Comparison of ENCODE assay signal across 20 cellular contexts in the genomic region with DNA sequence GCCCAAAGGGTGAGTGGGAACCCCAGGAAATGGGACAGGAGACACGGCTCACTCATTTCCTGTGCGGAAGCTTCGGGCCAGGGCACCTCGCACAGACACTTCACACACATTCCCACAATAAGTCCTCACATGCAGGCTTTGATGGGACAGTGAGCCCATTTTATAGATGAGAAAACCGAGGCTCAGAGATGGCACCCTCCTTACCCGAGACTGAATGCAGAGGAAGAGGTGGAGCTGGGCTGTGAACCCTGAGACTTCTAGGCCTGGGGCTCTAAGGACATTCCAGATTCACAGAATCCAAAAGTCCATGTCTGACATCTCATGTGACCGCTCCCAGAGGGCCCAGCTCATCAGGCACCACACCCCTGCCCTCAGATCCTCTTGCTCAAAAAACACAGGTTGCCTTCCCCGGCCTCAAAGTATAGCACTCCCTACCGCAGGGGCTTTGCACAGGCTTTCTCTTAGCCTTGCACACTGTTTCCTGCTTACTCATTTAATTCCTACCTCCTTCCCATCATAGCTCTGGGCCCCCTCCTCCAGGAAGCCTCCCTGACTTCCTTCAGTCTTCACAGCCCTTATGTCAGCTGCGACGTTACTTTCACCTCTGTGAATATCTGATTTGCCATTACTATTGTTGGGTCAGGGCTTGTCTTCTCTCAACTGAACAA. TPM values are rescaled to one million over a fixed set of nuclear protein-coding genes. Genes with fewer than 3 reads are reported as not detected.
A peak's percentile ranks its signal among the peaks of the same experiment; 100 is the strongest.
DNase-seq lines count a peak whose midpoint lies in the region; ATAC-seq and TF ChIP-seq lines count a peak whose summit lies in the region.
"Had no signal": no experiment of that assay in that cellular context is flagged by ENCODE, and none has a peak within 500 bp of the region (broad histone marks: within the 10 kb centered on the region; RNA-seq: fewer than 3 reads in every experiment).

No MANE protein-coding gene starts in this region.

- no peak overlapping the region for H3K27ac ChIP-seq in DOHH2 (ENCODE audit: low read depth, low read length)
- H3K27ac ChIP-seq in naive thymus-derived CD4-positive, alpha-beta T cell (ENCODE audit: low read depth, low read length), result no peak overlapping the region
- H3K27ac ChIP-seq: 22Rv1, KMS-11, Peyer's patch had no signal

- DNase-seq in activated CD4-positive, alpha-beta T cell treated with anti-CD3 and anti-CD28 coated beads for 36 hours, result peak; percentile 36
- DNase-seq in activated CD4-positive, alpha-beta T cell treated with anti-CD3 and anti-CD28 coated beads, Interleukin-2, amount 50 U/mL, for 4 hours, result no peak
- no peak for DNase-seq in T-helper 17 cell
- DNase-seq in naive thymus-derived CD4-positive, alpha-beta T cell, result no peak
- no peak for DNase-seq in dermis blood vessel endothelial cell
- DNase-seq: C1 segment of cervical spinal cord, Calu3, DMS79, GDM1, MM.1S, NCI-H1105 treated with DMSO at 0.1 percent for 48 hours, NCI-H187, NCI-H748 treated with DMSO at 0.1 percent for 48 hours, Peyer's patch, SHP77 treated with DMSO at 0.1 percent for 48 hours had no signal

- H3K9me3 ChIP-seq in DOHH2 (ENCODE audit: control insufficient read depth, insufficient read depth, low read length), result no peaks in the 10 kb centered on the region
- no peaks in the 10 kb centered on the region for H3K9me3 ChIP-seq in T-helper 17 cell (ENCODE audit: control insufficient read depth, low read length, poor library complexity, severe bottlenecking)
- H3K9me3 ChIP-seq in naive thymus-derived CD4-positive, alpha-beta T cell (ENCODE audit: control insufficient read depth in 2 of 3, low read length in 3 of 3), result no peaks in the 10 kb centered on the region
- H3K9me3 ChIP-seq: Peyer's patch had no signal

- peak; percentile 24 for ATAC-seq in activated CD4-positive, alpha-beta T cell treated with anti-CD3 and anti-CD28 coated beads for 36 hours
- ATAC-seq in T-helper 17 cell (no peak), GM18867 (IDR thresholded peaks at IDR 0.05; ENCODE audit: unreplicated experiment) (no peak), GM19023 (IDR thresholded peaks at IDR 0.05; ENCODE audit: unreplicated experiment) (no peak)
- no peak for ATAC-seq in naive thymus-derived CD4-positive, alpha-beta T cell

- H3K9me2 ChIP-seq in DOHH2 (replicated peaks; ENCODE audit: control insufficient read depth, low read length), result no peaks in the 10 kb centered on the region

- 0 out of 2 replicates have a peak, but pooled peaks cover 3% of the 10 kb centered on the region for H3K27me3 ChIP-seq in DOHH2 (ENCODE audit: control insufficient read depth, low read length)
- H3K27me3 ChIP-seq in naive thymus-derived CD4-positive, alpha-beta T cell (ENCODE audit: control insufficient read depth in 2 of 2, insufficient read depth in 2 of 2, low read length in 2 of 2), result no peaks in the 10 kb centered on the region
- H3K27me3 ChIP-seq: Peyer's patch had no signal

- peaks cover 8% of the 10 kb centered on the region; the same call in 1 of the 2 replicates for H4K20me1 ChIP-seq in DOHH2 (ENCODE audit: control insufficient read depth, insufficient read depth, low read depth, low read length)

- peaks cover 23% of the 10 kb centered on the region for H3K4me1 ChIP-seq in DOHH2 (ENCODE audit: control insufficient read depth, low read length)
- peaks cover 17 to 36% of the 10 kb centered on the region in 2 donors for H3K4me1 ChIP-seq in naive thymus-derived CD4-positive, alpha-beta T cell (ENCODE audit: control insufficient read depth in 2 of 2, insufficient read depth in 2 of 2, low read length in 2 of 2)

- no peaks in the 10 kb centered on the region for H3K36me3 ChIP-seq in DOHH2 (ENCODE audit: control insufficient read depth, low read length)
- H3K36me3 ChIP-seq in naive thymus-derived CD4-positive, alpha-beta T cell (ENCODE audit: control insufficient read depth in 2 of 3, insufficient read depth in 3 of 3, low read length in 3 of 3), result no peaks in the 10 kb centered on the region
- H3K36me3 ChIP-seq: Peyer's patch had no signal

- H3K36me3 Mint-ChIP-seq in activated CD4-positive, alpha-beta T cell treated with anti-CD3 and anti-CD28 coated beads for 36 hours (ENCODE audit: low read depth), result no peaks in the 10 kb centered on the region
- no peaks in the 10 kb centered on the region for H3K36me3 Mint-ChIP-seq in T-helper 17 cell (ENCODE audit: low read depth)
- H3K36me3 Mint-ChIP-seq in naive thymus-derived CD4-positive, alpha-beta T cell, result peaks cover 0 to 5% (median 0%) of the 10 kb centered on the region in 5 donors

- no peak for TF ChIP-seq CTCF in DOHH2 (IDR thresholded peaks at IDR 0.05; ENCODE audit: low read depth, low read length, poor library complexity, severe bottlenecking)

- intact Hi-C loops in activated CD4-positive, alpha-beta T cell treated with anti-CD3 and anti-CD28 coated beads for 36 hours (cut with DNase I, micrococcal nuclease), result loop anchor here in 1 of 2 experiments (5.0 kb wide), 1 partner anchor 110 kb away; no protein-coding TSS in a partner anchor
- intact Hi-C loops in naive thymus-derived CD4-positive, alpha-beta T cell (cut with micrococcal nuclease), result no loop called here

- no peak overlapping the region for H3K4me3 Mint-ChIP-seq in activated CD4-positive, alpha-beta T cell treated with anti-CD3 and anti-CD28 coated beads for 36 hours
- peak overlapping the region; percentile 19 for H3K4me3 Mint-ChIP-seq in T-helper 17 cell
- H3K4me3 Mint-ChIP-seq in naive thymus-derived CD4-positive, alpha-beta T cell, result peak overlapping the region in 5 of 10 donors; percentile 4 to 68 (median 37)

- no peaks in the 10 kb centered on the region for H3F3A ChIP-seq in DOHH2 (ENCODE audit: control insufficient read depth, insufficient read depth)

- POLR2A ChIA-PET in activated CD4-positive, alpha-beta T cell treated with anti-CD3 and anti-CD28 coated beads for 36 hours (lab: Charles Lee), result interaction anchor here (1.0 kb wide), 1 partner anchor 27 kb away, joined by 3 read pairs; no protein-coding TSS in a partner anchor
- POLR2A ChIA-PET in naive thymus-derived CD4-positive, alpha-beta T cell (lab: Charles Lee), result interaction anchor here (0.7 to 2.0 kb wide), 5 partner anchors 10 to 49 kb away, joined by 3 to 4 read pairs (median 3); no protein-coding TSS in a partner anchor

- peak overlapping the region; percentile 5; the same call in 1 of the 2 replicates for H3K4me2 ChIP-seq in DOHH2 (ENCODE audit: low read length)
- H3K4me2 ChIP-seq: KMS-11 had no signal

- H3K9me3 Mint-ChIP-seq in activated CD4-positive, alpha-beta T cell treated with anti-CD3 and anti-CD28 coated beads for 36 hours (ENCODE audit: low read depth), result no peaks in the 10 kb centered on the region
- H3K9me3 Mint-ChIP-seq in naive thymus-derived CD4-positive, alpha-beta T cell, result peaks cover 0 to 4% (median 0%) of the 10 kb centered on the region in 11 donors

- H3K27ac Mint-ChIP-seq in activated CD4-positive, alpha-beta T cell treated with anti-CD3 and anti-CD28 coated beads for 36 hours, result no peak overlapping the region
- H3K27ac Mint-ChIP-seq in T-helper 17 cell, result peak overlapping the region; percentile 37
- H3K27ac Mint-ChIP-seq in naive thymus-derived CD4-positive, alpha-beta T cell, result peak overlapping the region in 6 of 9 donors; percentile 30 to 73 (median 56)

- no peaks in the 10 kb centered on the region for H3K27me3 Mint-ChIP-seq in activated CD4-positive, alpha-beta T cell treated with anti-CD3 and anti-CD28 coated beads for 36 hours
- no peaks in the 10 kb centered on the region for H3K27me3 Mint-ChIP-seq in T-helper 17 cell
- H3K27me3 Mint-ChIP-seq in naive thymus-derived CD4-positive, alpha-beta T cell, result peaks cover 0 to 3% (median 0%) of the 10 kb centered on the region in 5 donors

- no peaks in the 10 kb centered on the region for H3K79me2 ChIP-seq in DOHH2 (ENCODE audit: control insufficient read depth, low read length)

- H3K4me1 Mint-ChIP-seq in activated CD4-positive, alpha-beta T cell treated with anti-CD3 and anti-CD28 coated beads for 36 hours, result peaks cover 55% of the 10 kb centered on the region
- H3K4me1 Mint-ChIP-seq in T-helper 17 cell, result peaks cover 40% of the 10 kb centered on the region
- peaks cover 34 to 69% (median 60%) of the 10 kb centered on the region in 7 donors for H3K4me1 Mint-ChIP-seq in naive thymus-derived CD4-positive, alpha-beta T cell

- H3K4me3 ChIP-seq in DOHH2 (ENCODE audit: low read length), result no peak overlapping the region
- no peak overlapping the region for H3K4me3 ChIP-seq in naive thymus-derived CD4-positive, alpha-beta T cell (ENCODE audit: low read length)
- H3K4me3 ChIP-seq: Peyer's patch had no signal

- CTCF ChIA-PET in activated CD4-positive, alpha-beta T cell treated with anti-CD3 and anti-CD28 coated beads for 36 hours (lab: Charles Lee), result no interaction called here
- CTCF ChIA-PET in naive thymus-derived CD4-positive, alpha-beta T cell (lab: Charles Lee), result interaction anchor here (1.3 kb wide), 1 partner anchor 109 kb away, joined by 3 read pairs; no protein-coding TSS in a partner anchor

RNA-seq across cellular contexts. Expression of a gene that starts 57.1 kb away (rescaled TPM):
- 10 to 100 TPM; 64.1 to 68.3 TPM for total RNA-seq in activated CD4-positive, alpha-beta T cell treated with anti-CD3 and anti-CD28 coated beads for 36 hours
- total RNA-seq in T-helper 17 cell, result 10 to 100 TPM; 68.7 to 81.9 TPM
- 10 to 100 TPM; 63.6 to 97.2 (median 78.1) TPM for total RNA-seq in naive thymus-derived CD4-positive, alpha-beta T cell
- polyA plus RNA-seq in naive thymus-derived CD4-positive, alpha-beta T cell, result 1 to 10 TPM; 3.3 to 3.8 TPM
- total RNA-seq in dermis blood vessel endothelial cell, result 25.7 and 29.0 TPM in 2 replicates
